23 cellular contexts compared by ENCODE assay signal in genomic region chr20:9129756-9130155, GRCh38.
A peak's percentile ranks its signal among the peaks of the same experiment; 100 is the strongest.
DNase-seq lines count a peak whose midpoint lies in the region; ATAC-seq and TF ChIP-seq lines count a peak whose summit lies in the region.
"Had no signal": no experiment of that assay in that cellular context is flagged by ENCODE, and none has a peak within 500 bp of the region (broad histone marks: within the 10 kb centered on the region; RNA-seq: fewer than 3 reads in every experiment).

No MANE protein-coding gene starts in this region.

- TF ChIP-seq CTCF in right atrium auricular region (IDR thresholded peaks at IDR 0.05) (peak in 1 of 2 donors; percentile 11), HFFc6 (IDR thresholded peaks at IDR 0.05) (no peak), tibial nerve (IDR thresholded peaks at IDR 0.05) (no peak)

- 15 to 20% methylated on average over 3 of the region's 3 CpGs for WGBS in tibial nerve, 2 donors

- 0 out of 2 replicates have a peak overlapping the region, but pooled peaks have one; percentile 14 for H3K27ac Mint-ChIP-seq in HFFc6
- H3K27ac Mint-ChIP-seq: CD8-positive, alpha-beta memory T cell had no signal

- no peaks in the 10 kb centered on the region for H3K27me3 ChIP-seq in right atrium auricular region
- H3K27me3 ChIP-seq in adipocyte (replicated peaks; ENCODE audit: control insufficient read depth, insufficient read depth, low read length), result no peaks in the 10 kb centered on the region
- H3K27me3 ChIP-seq in tibial nerve, result no peaks in the 10 kb centered on the region
- H3K27me3 ChIP-seq: BE2C, MG63, SJSA1 had no signal

- H3K36me3 Mint-ChIP-seq in HFFc6 (ENCODE audit: low read depth), result peaks cover 64% of the 10 kb centered on the region
- H3K36me3 Mint-ChIP-seq: CD14-positive monocyte; CD8-positive, alpha-beta memory T cell had no signal

- DNase-seq in Right ventricle myocardium superior (no peak), right atrium auricular region (ENCODE audit: low spot score) (no peak), HFFc6 (no peak), adipocyte (ENCODE audit: low read depth) (peak; percentile 44), foreskin melanocyte (peak; percentile 76), NCI-H510A (lab: John Stamatoyannopoulos, UW) (no peak), tibial nerve (ENCODE audit: low spot score in 2 of 2) (no peak)
- DNase-seq: 8988T; ACHN; BE2C; CD8-positive, alpha-beta memory T cell; DMS153; KBM-7; MG63; NCI-H1105 treated with DMSO at 0.1 percent for 48 hours; NCI-H146; NCI-H1930; NCI-H2107; NCI-H524 treated with DMSO at 0.1 percent for 48 hours; NCI-H774 had no signal

- peak; percentile 27 for ATAC-seq in Right ventricle myocardium superior (ENCODE audit: poor library complexity)
- ATAC-seq in GM19455 (IDR thresholded peaks at IDR 0.05; ENCODE audit: unreplicated experiment), result no peak

- TF ChIP-seq POLR2A in tibial nerve (IDR thresholded peaks at IDR 0.05), result no peak

- no peak overlapping the region for H3K9ac ChIP-seq in adipocyte (ENCODE audit: low read length)

- no peak overlapping the region for H3K4me3 ChIP-seq in right atrium auricular region
- no peak overlapping the region for H3K4me3 ChIP-seq in adipocyte (ENCODE audit: low read length)
- H3K4me3 ChIP-seq in tibial nerve, result no peak overlapping the region
- H3K4me3 ChIP-seq: MG63, SJSA1 had no signal

- peaks cover 50% of the 10 kb centered on the region for H3K4me1 Mint-ChIP-seq in HFFc6 (ENCODE audit: low read depth)
- H3K4me1 Mint-ChIP-seq: CD14-positive monocyte; CD8-positive, alpha-beta memory T cell had no signal

- peaks cover 0 to 16% of the 10 kb centered on the region in 2 donors for H3K9me3 ChIP-seq in right atrium auricular region
- H3K9me3 ChIP-seq in adipocyte (ENCODE audit: control insufficient read depth, low read length), result peaks cover 17% of the 10 kb centered on the region
- peaks cover 0 to 22% (median 0%) of the 10 kb centered on the region in 4 donors for H3K9me3 ChIP-seq in tibial nerve
- H3K9me3 ChIP-seq: MG63 had no signal

- TF ChIP-seq EP300 in tibial nerve (IDR thresholded peaks at IDR 0.05), result no peak

- peaks cover 0 to 24% of the 10 kb centered on the region in 2 donors for H3K4me1 ChIP-seq in right atrium auricular region
- H3K4me1 ChIP-seq in adipocyte (ENCODE audit: control insufficient read depth, insufficient read depth, low read length), result no peaks in the 10 kb centered on the region
- H3K4me1 ChIP-seq in tibial nerve, result peaks cover 0 to 37% (median 0%) of the 10 kb centered on the region in 4 donors
- H3K4me1 ChIP-seq: SJSA1 had no signal

- peak overlapping the region in 1 of 2 donors; percentile 4 for H3K27ac ChIP-seq in right atrium auricular region
- H3K27ac ChIP-seq in tibial nerve, result no peak overlapping the region
- H3K27ac ChIP-seq: SJSA1 had no signal

- H3K4me3 Mint-ChIP-seq in HFFc6, result no peak overlapping the region
- H3K4me3 Mint-ChIP-seq: CD14-positive monocyte; CD8-positive, alpha-beta memory T cell had no signal

- intact Hi-C loops in Right ventricle myocardium superior (cut with DNase I), result no loop called here

- peaks cover 20% of the 10 kb centered on the region for H3K9me3 Mint-ChIP-seq in HFFc6

- H3K27me3 Mint-ChIP-seq in HFFc6 (ENCODE audit: insufficient read depth), result no peaks in the 10 kb centered on the region; the same call in 1 of the 2 replicates

- no peaks in the 10 kb centered on the region for H3K36me3 ChIP-seq in right atrium auricular region
- no peaks in the 10 kb centered on the region for H3K36me3 ChIP-seq in adipocyte (ENCODE audit: control insufficient read depth, insufficient read depth, low read length, severe bottlenecking)
- H3K36me3 ChIP-seq in tibial nerve, result peaks cover 0 to 13% (median 0%) of the 10 kb centered on the region in 3 donors
- H3K36me3 ChIP-seq: BE2C, MG63, SJSA1 had no signal

Comparison
In these comparisons a context has a peak if more than half of its experiments do, and no peak if none do; other contexts are left out.
1. DNase-seq: peak in adipocyte (single experiment) and foreskin melanocyte (single experiment); none in Right ventricle myocardium superior (single experiment), right atrium auricular region (single experiment), HFFc6 (single experiment), NCI-H510A (single experiment) and tibial nerve (0 of 2).